Comparison of ENCODE assay signal across 26 cellular contexts in the genomic region with DNA sequence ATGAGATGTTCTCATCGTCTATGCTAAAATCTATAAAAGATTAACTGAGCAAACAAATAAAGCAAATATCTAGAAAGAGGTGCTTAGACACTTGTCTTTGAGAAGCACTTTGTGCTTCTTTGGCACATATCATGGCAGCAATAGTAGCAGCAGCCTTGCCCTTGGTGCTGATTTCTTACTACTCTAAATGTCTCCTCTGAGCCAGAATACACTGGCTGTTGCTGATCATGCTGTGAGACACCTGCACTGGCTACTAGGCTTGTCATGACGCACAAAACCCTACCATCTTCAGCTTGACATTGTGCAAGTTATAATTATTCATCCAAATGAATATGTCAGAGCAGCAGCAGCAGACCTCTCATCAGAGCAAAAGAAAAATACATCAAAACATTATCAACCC. TPM values are rescaled to one million over a fixed set of nuclear protein-coding genes. Genes with fewer than 3 reads are reported as not detected.
DNase-seq lines count a peak whose midpoint lies in the region; ATAC-seq and TF ChIP-seq lines count a peak whose summit lies in the region.
"Had no signal": no experiment of that assay in that cellular context is flagged by ENCODE, and none has a peak within 500 bp of the region (broad histone marks: within the 10 kb centered on the region; RNA-seq: fewer than 3 reads in every experiment).

No MANE protein-coding gene starts in this region.

- TF ChIP-seq CTCF in LNCaP clone FGC (IDR thresholded peaks at IDR 0.05; ENCODE audit: control insufficient read depth, extremely low read depth, insufficient read depth) (no peak), testis (IDR thresholded peaks at IDR 0.05) (no peak)

- WGBS in testis, 2 donors: 89 to 92% methylated on average over 2 of the region's 2 CpGs

- H3K27ac ChIP-seq in testis: no peak overlapping the region
- H3K27ac ChIP-seq: BLaER1 treated with 17β-estradiol and CSF1 and Interleukin-3, amounts not matched to agents 10 nM and 100 nM; epithelial cell of prostate; sigmoid colon; SJSA1; upper lobe of right lung had no signal

- ATAC-seq in GM18867 (IDR thresholded peaks at IDR 0.05; ENCODE audit: unreplicated experiment) (no peak), HG03432 (IDR thresholded peaks at IDR 0.05; ENCODE audit: unreplicated experiment) (no peak)
- ATAC-seq: left lobe of liver, upper lobe of right lung had no signal

- no peaks in the 10 kb centered on the region for H3K9me3 ChIP-seq in testis
- H3K9me3 ChIP-seq: BLaER1 treated with 17β-estradiol and CSF1 and Interleukin-3, amounts not matched to agents 10 nM and 100 nM; sigmoid colon; SJSA1; upper lobe of right lung had no signal

- H3K27me3 ChIP-seq in testis: no peaks in the 10 kb centered on the region
- H3K27me3 ChIP-seq: BLaER1 treated with 17β-estradiol and CSF1 and Interleukin-3, amounts not matched to agents 10 nM and 100 nM; sigmoid colon; SJSA1; upper lobe of right lung had no signal

- DNase-seq in COR-L47 (lab: John Stamatoyannopoulos, UW) (peak; percentile 86), LNCaP clone FGC (ENCODE audit: low read depth) (peak; percentile 23), NCI-H69 (lab: John Stamatoyannopoulos, UW) (peak; percentile 92), cerebellar cortex (ENCODE audit: low spot score) (peak; percentile 13), testis (no peak), NOMO-1 treated with DMSO at 0.1 percent for 48 hours (lab: John Stamatoyannopoulos, UW; ENCODE audit: unreplicated experiment) (no peak)
- DNase-seq: activated CD4-positive, alpha-beta T cell treated with anti-CD3 and anti-CD28 coated beads for 4 hours; activated naive CD4-positive, alpha-beta T cell treated with Interleukin-2 at 50 U/mL for 16 hours; activated T-cell treated with anti-CD3 and anti-CD28 coated beads, Interleukin-2, amount 50 U/mL, for 48 hours; amygdala; Calu3; cerebellar nuclear complex; HCEC 1CT; head of caudate nucleus; KBM-7; NCI-H2029; nephron progenitor cell; posterior cingulate gyrus; sigmoid colon; upper lobe of right lung had no signal

- no peaks in the 10 kb centered on the region for H3K36me3 ChIP-seq in testis (ENCODE audit: low read depth, missing control alignments)

- intact Hi-C loops in testis (cut with DNase I; ENCODE audit: low total_unique reads): no loop called here

- no peak for TF ChIP-seq POLR2A in testis (IDR thresholded peaks at IDR 0.05)

- no peak overlapping the region for H3K4me3 ChIP-seq in LNCaP clone FGC (ENCODE audit: low read depth, low read length)
- H3K4me3 ChIP-seq in testis: no peak overlapping the region
- H3K4me3 ChIP-seq: BLaER1 treated with 17β-estradiol and CSF1 and Interleukin-3, amounts not matched to agents 10 nM and 100 nM; sigmoid colon; SJSA1; upper lobe of right lung had no signal

- H3K4me1 ChIP-seq in testis: no peaks in the 10 kb centered on the region
- H3K4me1 ChIP-seq: BLaER1 treated with 17β-estradiol and CSF1 and Interleukin-3, amounts not matched to agents 10 nM and 100 nM; sigmoid colon; SJSA1; upper lobe of right lung had no signal

RNA-seq across cellular contexts. Expression of a gene that starts 46.7 kb away (rescaled TPM):
- 10 to 100 TPM; 36.6 to 52.3 TPM for total RNA-seq in testis
- polyA plus RNA-seq in testis (ENCODE audit: insufficient read depth, low read depth, low replicate concordance): 27.8 TPM

Comparison
In these comparisons a context has a peak if more than half of its experiments do, and no peak if none do; other contexts are left out.
1. DNase-seq: peak in COR-L47 (single experiment), LNCaP clone FGC (single experiment), NCI-H69 (single experiment) and cerebellar cortex (single experiment); none in testis (single experiment) and NOMO-1 treated with DMSO at 0.1 percent for 48 hours (single experiment).